22 cellular contexts compared by ENCODE assay signal in genomic region chr3:53188720-53189119, GRCh38.
"Had no signal": no experiment of that assay in that cellular context is flagged by ENCODE, and none has a peak within 500 bp of the region (broad histone marks: within the 10 kb centered on the region; RNA-seq: fewer than 3 reads in every experiment).

No MANE protein-coding gene starts in this region.

- H3K4me3 Mint-ChIP-seq: endodermal cell; naive B cell; nephron; stimulated activated memory B cell treated with anti-CD40 and anti-IgM and Interleukin-4, amounts not matched to agents 10 μg/mL and 1 μg/mL and 100 μg/mL, for 72 hours; stimulated activated naive CD8-positive, alpha-beta T cell treated with anti-CD3 and anti-CD28 coated beads, Interleukin-15, Interleukin-2, amounts not matched to agents 100 ng/mL and 50 ng/mL, for 24 hours had no signal

- H3K27ac ChIP-seq: gastrocnemius medialis, heart right ventricle, left ventricle myocardium inferior, tibial artery, upper lobe of left lung, uterus had no signal

- H3K4me3 ChIP-seq: gastrocnemius medialis, heart right ventricle, left ventricle myocardium inferior, lung, smooth muscle cell, tibial artery, upper lobe of left lung, uterus had no signal

- H3K36me3 ChIP-seq: gastrocnemius medialis, uterus had no signal

- H3K9me3 Mint-ChIP-seq: endodermal cell; naive B cell; nephron; stimulated activated memory B cell treated with anti-CD40 and anti-IgM and Interleukin-4, amounts not matched to agents 10 μg/mL and 1 μg/mL and 100 μg/mL, for 72 hours; stimulated activated naive CD8-positive, alpha-beta T cell treated with anti-CD3 and anti-CD28 coated beads, Interleukin-15, Interleukin-2, amounts not matched to agents 100 ng/mL and 50 ng/mL, for 24 hours had no signal

- ATAC-seq: gastrocnemius medialis; left cardiac atrium; stimulated activated memory B cell treated with anti-CD40 and anti-IgM and Interleukin-4, amounts not matched to agents 10 μg/mL and 1 μg/mL and 100 μg/mL, for 72 hours had no signal

- H3K4me2 ChIP-seq: smooth muscle cell had no signal

- FAIRE-seq: colon, endothelial cell of umbilical vein, keratinocyte had no signal

- H3K4me1 Mint-ChIP-seq: endodermal cell had no signal

- H3K27me3 Mint-ChIP-seq: naive B cell; stimulated activated memory B cell treated with anti-CD40 and anti-IgM and Interleukin-4, amounts not matched to agents 10 μg/mL and 1 μg/mL and 100 μg/mL, for 72 hours; stimulated activated naive CD8-positive, alpha-beta T cell treated with anti-CD3 and anti-CD28 coated beads, Interleukin-15, Interleukin-2, amounts not matched to agents 100 ng/mL and 50 ng/mL, for 24 hours had no signal

- H3K27me3 ChIP-seq: gastrocnemius medialis, heart right ventricle, tibial artery, upper lobe of left lung, uterus had no signal

- H3K9me3 ChIP-seq: gastrocnemius medialis, heart right ventricle, left ventricle myocardium inferior, tibial artery, upper lobe of left lung, uterus had no signal

- H3K4me1 ChIP-seq: uterus had no signal

- DNase-seq: dermis blood vessel endothelial cell; endodermal cell; erythroblast; gastrocnemius medialis; heart right ventricle; left cardiac atrium; left ventricle myocardium inferior; mesendoderm; naive B cell; stimulated activated CD4-positive, alpha-beta T cell treated with anti-CD3 and anti-CD28 coated beads, Interleukin-4, amount 100 ng/mL, for 1 hour; stimulated activated CD8-positive, alpha-beta memory T cell treated with anti-CD3 and anti-CD28 coated beads, Interleukin-4, amount 100 ng/mL, for 48 hours; tibial artery; upper lobe of left lung; uterus had no signal

- H3K27ac Mint-ChIP-seq: endodermal cell; nephron; stimulated activated memory B cell treated with anti-CD40 and anti-IgM and Interleukin-4, amounts not matched to agents 10 μg/mL and 1 μg/mL and 100 μg/mL, for 72 hours; stimulated activated naive CD8-positive, alpha-beta T cell treated with anti-CD3 and anti-CD28 coated beads, Interleukin-15, Interleukin-2, amounts not matched to agents 100 ng/mL and 50 ng/mL, for 24 hours had no signal
